20 cellular contexts compared by ENCODE assay signal in genomic region chr16:15751940-15752339, GRCh38.
DNase-seq lines count a peak whose midpoint lies in the region; FAIRE-seq and TF ChIP-seq lines count a peak whose summit lies in the region.
"Had no signal": no experiment of that assay in that cellular context is flagged by ENCODE, and none has a peak within 500 bp of the region (broad histone marks: within the 10 kb centered on the region; RNA-seq: fewer than 3 reads in every experiment).

No MANE protein-coding gene starts in this region.

- H3K27ac ChIP-seq in ascending aorta = peak overlapping the region; percentile 27 to 33
- H3K27ac ChIP-seq in kidney (ENCODE audit: low read depth in 2 of 2, low read length in 2 of 2) = no peak overlapping the region
- H3K27ac ChIP-seq in stomach smooth muscle (ENCODE audit: low read length) = peak overlapping the region; percentile 76
- H3K27ac ChIP-seq in esophagus squamous epithelium = peak overlapping the region in 1 of 4 donors; percentile 11
- H3K27ac ChIP-seq: 22Rv1; BLaER1 treated with 17β-estradiol and CSF1 and Interleukin-3, amounts not matched to agents 10 nM and 100 nM had no signal

- intact Hi-C loops in ascending aorta (cut with DNase I) (no loop called here), kidney (cut with DNase I) (no loop called here), esophagus squamous epithelium (cut with DNase I) (no loop called here)

- WGBS in esophagus squamous epithelium, 2 donors = 73 to 89% methylated on average over 5 of the region's 7 CpGs

- H3K4me1 ChIP-seq in ascending aorta (no peaks in the 10 kb centered on the region), kidney (ENCODE audit: control insufficient read depth in 1 of 2, insufficient read depth in 1 of 2, low read depth in 1 of 2, low read length in 2 of 2) (no peaks in the 10 kb centered on the region), stomach smooth muscle (ENCODE audit: control insufficient read depth, insufficient read depth, low read length) (peaks cover 36% of the 10 kb centered on the region), esophagus squamous epithelium (no peaks in the 10 kb centered on the region)

- DNase-seq in ascending aorta (ENCODE audit: low spot score in 2 of 2) = no peak
- peak; percentile 9 for DNase-seq in kidney
- DNase-seq in esophagus squamous epithelium (lab: John Stamatoyannopoulos, UW) = no peak
- DNase-seq in dedifferentiated amniotic fluid mesenchymal stem cell (ENCODE audit: extremely low spot score) = no peak
- no peak for DNase-seq in GM12891 (ENCODE audit: insufficient read length, low spot score)
- DNase-seq: CD4-positive, alpha-beta T cell; CD8-positive, alpha-beta memory T cell; DMS 273 treated with DMSO at 0.1 percent for 48 hours; DMS79; EL; GDM1; H9 had no signal

- no peak overlapping the region for H3K4me3 ChIP-seq in ascending aorta
- H3K4me3 ChIP-seq in kidney (ENCODE audit: low read length in 2 of 2) = no peak overlapping the region
- no peak overlapping the region for H3K4me3 ChIP-seq in stomach smooth muscle (ENCODE audit: low read length in 2 of 2)
- H3K4me3 ChIP-seq in esophagus squamous epithelium = no peak overlapping the region
- H3K4me3 ChIP-seq: BLaER1 treated with 17β-estradiol and CSF1 and Interleukin-3, amounts not matched to agents 10 nM and 100 nM; GM12878; GM23338 had no signal

- FAIRE-seq in kidney (lab: Jason Lieb, UNC) (no peak), GM12891 (lab: Jason Lieb, UNC) (no peak)
- FAIRE-seq: A204.1, D721Med, GM12878, GM18507 had no signal

- TF ChIP-seq POLR2A in esophagus squamous epithelium (IDR thresholded peaks at IDR 0.05) (no peak), GM12891 (IDR thresholded peaks at IDR 0.05; ENCODE audit: low read depth, low read length) (no peak)

- TF ChIP-seq CTCF in ascending aorta (IDR thresholded peaks at IDR 0.05) (no peak), kidney (IDR thresholded peaks at IDR 0.05; ENCODE audit: borderline replicate concordance, extremely low read depth, insufficient read depth) (no peak), esophagus squamous epithelium (IDR thresholded peaks at IDR 0.05) (no peak)

- H3K27me3 ChIP-seq in ascending aorta (no peaks in the 10 kb centered on the region), stomach smooth muscle (ENCODE audit: control insufficient read depth in 1 of 2, insufficient read depth in 2 of 2, low read length in 2 of 2) (no peaks in the 10 kb centered on the region), esophagus squamous epithelium (no peaks in the 10 kb centered on the region)
- H3K27me3 ChIP-seq: BLaER1 treated with 17β-estradiol and CSF1 and Interleukin-3, amounts not matched to agents 10 nM and 100 nM had no signal

- H3K36me3 ChIP-seq in ascending aorta (peaks cover 94 to 99% of the 10 kb centered on the region in 2 donors), kidney (ENCODE audit: control insufficient read depth in 1 of 2, insufficient read depth in 2 of 2, low read length in 2 of 2) (no peaks in the 10 kb centered on the region), stomach smooth muscle (ENCODE audit: control insufficient read depth in 2 of 2, insufficient read depth in 2 of 2, low read length in 2 of 2) (peaks cover 78 to 80% of the 10 kb centered on the region in 2 donors), esophagus squamous epithelium (peaks cover 0 to 25% (median 0%) of the 10 kb centered on the region in 3 donors)

- H3K9me3 ChIP-seq in ascending aorta (no peaks in the 10 kb centered on the region), kidney (ENCODE audit: control insufficient read depth in 1 of 2, low read length in 2 of 2) (no peaks in the 10 kb centered on the region), stomach smooth muscle (ENCODE audit: control insufficient read depth in 2 of 2, low read length in 2 of 2) (no peaks in the 10 kb centered on the region), esophagus squamous epithelium (no peaks in the 10 kb centered on the region)
- H3K9me3 ChIP-seq: BLaER1 treated with 17β-estradiol and CSF1 and Interleukin-3, amounts not matched to agents 10 nM and 100 nM had no signal

- H3K9ac ChIP-seq in kidney (ENCODE audit: low read length in 2 of 2) (no peak overlapping the region), stomach smooth muscle (ENCODE audit: low read length in 2 of 2) (no peak overlapping the region)
- H3K9ac ChIP-seq: BLaER1 treated with 17β-estradiol and CSF1 and Interleukin-3, amounts not matched to agents 10 nM and 100 nM had no signal

TF ChIP-seq in GM12891, 5 proteins besides CTCF, POLR2A, EP300 and RAD21:
- no peak for TF ChIP-seq PAX5 (IDR thresholded peaks at IDR 0.05; ENCODE audit: insufficient read depth, low read length, severe bottlenecking)
- TF ChIP-seq POLR2AphosphoS5 (IDR thresholded peaks at IDR 0.05; ENCODE audit: low read depth, low read length) = no peak
- no peak for TF ChIP-seq SPI1 (IDR thresholded peaks at IDR 0.05; ENCODE audit: low read depth, low read length)
- TF ChIP-seq TAF1 (IDR thresholded peaks at IDR 0.05; ENCODE audit: low read depth, low read length) = no peak
- TF ChIP-seq POU2F2 (IDR thresholded peaks at IDR 0.05; ENCODE audit: low read depth, low read length) = no peak

Comparison
In these comparisons a context has a peak if more than half of its experiments do, and no peak if none do; other contexts are left out.
1. H3K27ac ChIP-seq: peak in ascending aorta (2 of 2) and stomach smooth muscle (single experiment); none in kidney (0 of 2).